In the genomic region with DNA sequence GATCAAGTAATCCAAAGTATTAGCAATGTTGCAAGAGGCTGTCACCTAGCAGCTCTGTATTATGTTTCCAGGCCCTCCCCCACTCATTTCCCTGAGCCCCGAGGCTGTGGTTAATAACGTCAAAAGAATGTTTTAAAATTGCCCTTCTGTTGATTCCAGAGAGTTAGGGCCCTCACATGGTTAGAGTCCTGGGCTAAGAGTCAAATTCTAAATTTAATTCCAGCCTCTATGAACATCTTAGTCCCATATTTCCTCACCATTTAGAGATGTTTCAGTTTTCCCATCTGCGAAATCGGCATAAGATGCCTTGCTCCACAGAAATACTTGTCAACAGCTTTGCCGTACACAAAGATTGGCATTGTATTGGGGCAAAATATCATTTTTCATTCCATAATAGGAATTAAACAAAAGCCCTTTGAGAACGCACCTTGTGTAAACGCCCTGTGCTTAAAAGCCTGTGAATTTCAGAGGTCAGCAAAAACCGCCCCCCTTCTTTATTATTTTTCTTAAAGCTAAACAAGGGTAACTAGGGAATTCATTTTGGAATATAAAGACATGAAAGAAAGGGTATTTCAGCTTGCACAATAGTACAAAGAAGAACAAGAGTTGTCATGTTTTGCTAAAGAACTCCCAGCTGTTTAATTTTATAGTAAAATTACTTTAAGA, we compare ENCODE assay signal across 8 cellular contexts.
A peak's percentile ranks its signal among the peaks of the same experiment; 100 is the strongest.
DNase-seq lines count a peak whose midpoint lies in the region; ATAC-seq and TF ChIP-seq lines count a peak whose summit lies in the region.

No MANE protein-coding gene starts in this region.

- no peaks in the 10 kb centered on the region for H3K36me3 ChIP-seq in skeletal muscle tissue (ENCODE audit: control insufficient read depth in 3 of 3, insufficient read depth in 3 of 3, low read length in 3 of 3)

- TF ChIP-seq CTCF in fibroblast of mammary gland (conservative IDR thresholded peaks at IDR 0.05; ENCODE audit: control insufficient read depth, insufficient read depth, low read depth, low read length): no peak
- no peak for TF ChIP-seq CTCF in GM10266 (IDR thresholded peaks at IDR 0.05; ENCODE audit: control insufficient read depth, insufficient read depth, low read depth, missing control alignments)

- ATAC-seq in GM21576 (IDR thresholded peaks at IDR 0.05; ENCODE audit: unreplicated experiment) (no peak), HG03378 (IDR thresholded peaks at IDR 0.05; ENCODE audit: unreplicated experiment) (no peak)

- peaks cover 4 to 11% (median 5%) of the 10 kb centered on the region in 3 donors for H3K4me1 ChIP-seq in skeletal muscle tissue (ENCODE audit: control insufficient read depth in 3 of 3, insufficient read depth in 3 of 3, low read length in 3 of 3)

- H3K9ac ChIP-seq in skeletal muscle tissue (ENCODE audit: low read depth in 1 of 3, low read length in 3 of 3): peak overlapping the region in 1 of 3 donors; percentile 12

- H3K27me3 ChIP-seq in skeletal muscle tissue (ENCODE audit: control insufficient read depth in 3 of 3, insufficient read depth in 3 of 3, low read length in 3 of 3): no peaks in the 10 kb centered on the region

- H3K4me3 ChIP-seq in fibroblast of mammary gland (ENCODE audit: control insufficient read depth, low read depth, low read length) (no peak overlapping the region), skeletal muscle tissue (ENCODE audit: low read length in 3 of 3) (no peak overlapping the region)

- DNase-seq in DMS53 (lab: John Stamatoyannopoulos, UW) (peak; percentile 36), DMS53 treated with DMSO at 0.1 percent for 48 hours (lab: John Stamatoyannopoulos, UW; ENCODE audit: unreplicated experiment) (no peak), RPMI7951 (ENCODE audit: low read depth) (peak; percentile 82), fibroblast of mammary gland (ENCODE audit: low read depth) (peak; percentile 76), GM10266 (ENCODE audit: extremely low spot score) (no peak)

- no peaks in the 10 kb centered on the region for H3K9me3 ChIP-seq in skeletal muscle tissue (ENCODE audit: control insufficient read depth in 3 of 3, low read length in 3 of 3)

- H3K27ac ChIP-seq in skeletal muscle tissue (ENCODE audit: low read depth, low read length): peak overlapping the region; percentile 59

Comparison
In these comparisons a context has a peak if more than half of its experiments do, and no peak if none do; other contexts are left out.
1. DNase-seq: peak in DMS53 (single experiment), RPMI7951 (single experiment) and fibroblast of mammary gland (single experiment); none in DMS53 treated with DMSO at 0.1 percent for 48 hours (single experiment) and GM10266 (single experiment).